Comparison of ENCODE assay signal across 8 cellular contexts in the genomic region with DNA sequence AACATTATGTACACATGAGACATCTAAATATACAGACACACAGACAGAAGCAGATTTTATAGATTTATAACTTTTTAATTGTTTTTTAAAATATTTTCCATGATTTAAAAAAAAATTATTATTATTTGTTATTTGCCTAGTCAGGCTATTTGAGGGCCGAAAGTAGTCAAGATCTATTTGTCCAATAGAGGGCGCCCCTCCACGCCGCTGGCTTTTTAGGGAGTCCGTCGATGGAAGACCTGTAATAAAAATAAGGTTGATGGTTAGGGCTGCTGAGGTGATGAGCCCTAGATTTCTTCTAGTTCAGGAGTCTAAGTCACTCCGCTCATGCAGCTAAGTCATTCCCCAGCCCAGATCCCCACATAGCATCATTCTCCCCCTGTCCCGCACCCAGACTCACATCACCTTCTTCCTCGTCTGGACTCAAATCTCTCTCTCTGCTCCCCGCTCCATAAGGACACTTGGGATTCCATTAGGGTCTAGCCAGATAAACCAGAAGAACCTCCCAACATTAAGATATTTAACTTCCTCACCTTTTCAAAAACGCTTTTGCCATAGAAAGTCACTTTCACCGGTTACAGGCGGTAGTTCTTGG. TPM values are rescaled to one million over a fixed set of nuclear protein-coding genes. Genes with fewer than 3 reads are reported as not detected.
DNase-seq lines count a peak whose midpoint lies in the region; ATAC-seq and TF ChIP-seq lines count a peak whose summit lies in the region.

No MANE protein-coding gene starts in this region.

- peak overlapping the region; percentile 93 for H3K27ac Mint-ChIP-seq in activated T-helper 17 cell treated with anti-CD3 and anti-CD28 coated beads, Interleukin-2, amount 50 U/mL, for 72 hours

- ATAC-seq in PC-3 (no peak), Right ventricle myocardium inferior (no peak), GM18520 (IDR thresholded peaks at IDR 0.05; ENCODE audit: unreplicated experiment) (no peak)
- ATAC-seq in activated T-helper 17 cell treated with anti-CD3 and anti-CD28 coated beads, Interleukin-2, amount 50 U/mL, for 72 hours (replicated peaks) = peak; percentile 16

- intact Hi-C loops in PC-3 (cut with micrococcal nuclease) = no loop called here
- intact Hi-C loops in Right ventricle myocardium inferior (cut with DNase I) = no loop called here

- H3K9me3 Mint-ChIP-seq in activated T-helper 17 cell treated with anti-CD3 and anti-CD28 coated beads, Interleukin-2, amount 50 U/mL, for 72 hours = no peaks in the 10 kb centered on the region

- DNase-seq in NK-92 treated with Interleukin-12 subunit alpha and Interleukin-12 subunit beta, amount 100 ng/mL, for 24 hours (lab: John Stamatoyannopoulos, UW) = peak; percentile 25
- DNase-seq in NK-92 (lab: John Stamatoyannopoulos, UW; ENCODE audit: unreplicated experiment) = no peak
- peak; percentile 59 for DNase-seq in PC-3
- DNase-seq in Right ventricle myocardium inferior (ENCODE audit: missing footprints) = peak; percentile 89
- peak; percentile 58 for DNase-seq in stimulated activated CD4-positive, alpha-beta T cell treated with anti-CD3 and anti-CD28 coated beads, Interleukin-15, amount 100 ng/mL, for 1 hour (ENCODE audit: low read depth in 1 of 2, low spot score in 1 of 2)
- DNase-seq in AG08396 (ENCODE audit: low spot score) = no peak

- H3K4me3 Mint-ChIP-seq in activated T-helper 17 cell treated with anti-CD3 and anti-CD28 coated beads, Interleukin-2, amount 50 U/mL, for 72 hours = peak overlapping the region; percentile 83

- CTCF ChIA-PET in PC-3 (lab: Charles Lee) = no interaction called here

- H4K20me1 ChIP-seq in PC-3 (ENCODE audit: low read length) = no peaks in the 10 kb centered on the region

- H3F3A ChIP-seq in PC-3 (ENCODE audit: low read length, unreplicated experiment) = no peaks in the 10 kb centered on the region

- H3K27me3 Mint-ChIP-seq in activated T-helper 17 cell treated with anti-CD3 and anti-CD28 coated beads, Interleukin-2, amount 50 U/mL, for 72 hours = no peaks in the 10 kb centered on the region

- H3K79me2 ChIP-seq in PC-3 (ENCODE audit: low read length) = no peaks in the 10 kb centered on the region

- H3K4me2 ChIP-seq in PC-3 (ENCODE audit: low read length) = no peak overlapping the region

- no peaks in the 10 kb centered on the region for H3K36me3 Mint-ChIP-seq in activated T-helper 17 cell treated with anti-CD3 and anti-CD28 coated beads, Interleukin-2, amount 50 U/mL, for 72 hours (ENCODE audit: low read depth)

- BruUV-seq in PC-3 (replicated peaks; lab: Mats Ljungman, UMichigan) = no TSS peak

- H2AFZ ChIP-seq in PC-3 (ENCODE audit: low read length) = no peak overlapping the region

- no peak overlapping the region for H3K4me3 ChIP-seq in PC-3 (ENCODE audit: low read length)

- H3K9me2 ChIP-seq in PC-3 (replicated peaks; ENCODE audit: low read length) = no peaks in the 10 kb centered on the region

- no peak overlapping the region for H3K9ac ChIP-seq in PC-3 (ENCODE audit: low read length)

- H3K36me3 ChIP-seq in PC-3 (ENCODE audit: low read depth, low read length) = no peaks in the 10 kb centered on the region

- H3K27me3 ChIP-seq in PC-3 (ENCODE audit: low read length) = peaks cover 37% of the 10 kb centered on the region

- H3K9me3 ChIP-seq in PC-3 (ENCODE audit: low read length) = no peaks in the 10 kb centered on the region

- H3K27ac ChIP-seq in PC-3 (ENCODE audit: low read length) = no peak overlapping the region

- POLR2A ChIA-PET in PC-3 (lab: Charles Lee; ENCODE audit: unreplicated experiment) = no interaction called here

- TF ChIP-seq CTCF in PC-3 (conservative IDR thresholded peaks at IDR 0.05; ENCODE audit: low read depth, low read length) = peak; percentile 52

- H3K4me1 ChIP-seq in PC-3 (ENCODE audit: insufficient read depth, low read length) = no peaks in the 10 kb centered on the region

- H3K4me1 Mint-ChIP-seq in activated T-helper 17 cell treated with anti-CD3 and anti-CD28 coated beads, Interleukin-2, amount 50 U/mL, for 72 hours = peaks cover 40% of the 10 kb centered on the region

RNA-seq across cellular contexts. Expression of a gene that starts 33.9 kb away (rescaled TPM):
- not detected in 2 replicates for total RNA-seq in PC-3 (2014; rRNA removed)
- total RNA-seq in activated T-helper 17 cell treated with anti-CD3 and anti-CD28 coated beads, Interleukin-2, amount 50 U/mL, for 72 hours = 10 to 100 TPM; 27.1 to 30.7 TPM
- 0.76 TPM for total RNA-seq in Right ventricle myocardium inferior

Comparison
In these comparisons a context has a peak if more than half of its experiments do, and no peak if none do; other contexts are left out.
1. DNase-seq: peak in NK-92 treated with Interleukin-12 subunit alpha and Interleukin-12 subunit beta, amount 100 ng/mL, for 24 hours (single experiment), PC-3 (single experiment), Right ventricle myocardium inferior (single experiment) and stimulated activated CD4-positive, alpha-beta T cell treated with anti-CD3 and anti-CD28 coated beads, Interleukin-15, amount 100 ng/mL, for 1 hour (2 of 2); none in NK-92 (single experiment) and AG08396 (single experiment).
2. RNA of a gene that starts 33.9 kb away (total RNA-seq): 27.1 to 30.7 TPM in activated T-helper 17 cell treated with anti-CD3 and anti-CD28 coated beads, Interleukin-2, amount 50 U/mL, for 72 hours; 0.76 TPM in Right ventricle myocardium inferior (single experiment) and not detected in PC-3; every median in the first group is over 10 times any median in the second.